8 cellular contexts compared by ENCODE assay signal in genomic region chr9:95127249-95128176, GRCh38.
A peak's percentile ranks its signal among the peaks of the same experiment; 100 is the strongest.
DNase-seq lines count a peak whose midpoint lies in the region; ATAC-seq, FAIRE-seq and TF ChIP-seq lines count a peak whose summit lies in the region.

No MANE protein-coding gene starts in this region.

- no peak overlapping the region for H3K18ac ChIP-seq in IMR-90 (ENCODE audit: low read depth, low read length)

- no peaks in the 10 kb centered on the region for H3K79me1 ChIP-seq in IMR-90 (ENCODE audit: low read depth in 1 of 2, low read length in 2 of 2)

- no peaks in the 10 kb centered on the region for H4K20me1 ChIP-seq in IMR-90 (ENCODE audit: insufficient read depth, low read length)

- H3K27me3 ChIP-seq in IMR-90 (ENCODE audit: control insufficient read depth, insufficient read depth, low read length): no peaks in the 10 kb centered on the region
- no peaks in the 10 kb centered on the region for H3K27me3 ChIP-seq in right atrium auricular region
- H3K27me3 ChIP-seq in prostate gland (replicated peaks; ENCODE audit: insufficient read depth): no peaks in the 10 kb centered on the region
- H3K27me3 ChIP-seq in upper lobe of left lung: no peaks in the 10 kb centered on the region

- H3K56ac ChIP-seq in IMR-90 (ENCODE audit: extremely low read depth, insufficient read depth, low read length): no peak overlapping the region

- in situ Hi-C loops in IMR-90 (cut with MboI; ENCODE audit: low sequenced_read_pairs): loop anchor here (5.0 kb wide), 1 partner anchor 445 kb away; no protein-coding TSS in a partner anchor

- TF ChIP-seq CTCF in IMR-90 (conservative IDR thresholded peaks at IDR 0.05; ENCODE audit: low read depth, low read length) (peak; percentile 99), right atrium auricular region (IDR thresholded peaks at IDR 0.05) (peak; percentile 94 to 98), prostate gland (IDR thresholded peaks at IDR 0.05) (peak; percentile 92 to 98 (median 96)), upper lobe of left lung (IDR thresholded peaks at IDR 0.05) (peak; percentile 83 to 95 (median 90))

- peak overlapping the region; percentile 40 for H3K4ac ChIP-seq in IMR-90 (ENCODE audit: low read depth, low read length)

- WGBS in IMR-90 (ENCODE audit: extremely low coverage in 2 of 2, insufficient read length in 1 of 2), 2 experiments: 18% methylated on average over 16 of the region's 35 CpGs; no CpG with 5 or more reads in 1 of the 2 experiments
- 9% methylated on average over 35 of the region's 35 CpGs for WGBS in prostate gland
- 26 to 31% methylated on average over 22 to 35 of the region's 35 CpGs for WGBS in upper lobe of left lung, 2 donors

- no peak overlapping the region for H3K4me3 Mint-ChIP-seq in T-helper 17 cell

- FAIRE-seq in GM18507 (lab: Jason Lieb, UNC): peak; percentile 72

- no peak overlapping the region for H3K9ac ChIP-seq in IMR-90 (ENCODE audit: low read depth, low read length)

- peak overlapping the region in 1 of 2 experiments; percentile 18; a peak in 1 of 4 replicates for H4K8ac ChIP-seq in IMR-90 (ENCODE audit: low read depth in 2 of 2, low read length in 2 of 2)

- H3K36me3 Mint-ChIP-seq in T-helper 17 cell (ENCODE audit: low read depth): no peaks in the 10 kb centered on the region

- peaks cover 3% of the 10 kb centered on the region for H3K4me1 Mint-ChIP-seq in T-helper 17 cell

- peak; percentile 87 for TF ChIP-seq RAD21 in IMR-90 (IDR thresholded peaks at IDR 0.05; ENCODE audit: low read length)

- no peak overlapping the region for H3K27ac Mint-ChIP-seq in T-helper 17 cell

- no peak overlapping the region for H2BK5ac ChIP-seq in IMR-90 (ENCODE audit: low read depth, low read length, poor library complexity, severe bottlenecking)

- H2BK20ac ChIP-seq in IMR-90 (ENCODE audit: low read depth, low read length): no peak overlapping the region

- no peaks in the 10 kb centered on the region for H3K9me3 ChIP-seq in IMR-90 (ENCODE audit: control insufficient read depth, insufficient read depth, low read length)
- no peaks in the 10 kb centered on the region for H3K9me3 ChIP-seq in T-helper 17 cell (ENCODE audit: control insufficient read depth, low read length, poor library complexity, severe bottlenecking)
- H3K9me3 ChIP-seq in right atrium auricular region: no peaks in the 10 kb centered on the region
- no peaks in the 10 kb centered on the region for H3K9me3 ChIP-seq in prostate gland
- no peaks in the 10 kb centered on the region for H3K9me3 ChIP-seq in upper lobe of left lung

- no peak overlapping the region for H3K27ac ChIP-seq in IMR-90 (ENCODE audit: insufficient read depth, low read length)
- peak overlapping the region in 1 of 2 donors; percentile 62 for H3K27ac ChIP-seq in right atrium auricular region
- H3K27ac ChIP-seq in prostate gland: peak overlapping the region; percentile 64
- H3K27ac ChIP-seq in upper lobe of left lung: no peak overlapping the region

- POLR2A ChIA-PET in IMR-90 (lab: Charles Lee; ENCODE audit: unreplicated experiment): no interaction called here

- TF ChIP-seq POLR2A in IMR-90 (IDR thresholded peaks at IDR 0.05; ENCODE audit: low read depth, low read length): no peak
- no peak for TF ChIP-seq POLR2A in prostate gland (IDR thresholded peaks at IDR 0.05)
- TF ChIP-seq POLR2A in upper lobe of left lung (IDR thresholded peaks at IDR 0.05): no peak

- dilution Hi-C loops in IMR-90 (cut with HindIII; ENCODE audit: low sequenced_read_pairs, unreplicated experiment): no loop called here

- H2BK15ac ChIP-seq in IMR-90 (ENCODE audit: low read depth, low read length): no peak overlapping the region

- H3K14ac ChIP-seq in IMR-90 (replicated peaks; ENCODE audit: low read depth, low read length): no peak overlapping the region

- TF ChIP-seq EP300 in upper lobe of left lung (IDR thresholded peaks at IDR 0.05): no peak

- H2AFZ ChIP-seq in IMR-90 (replicated peaks; ENCODE audit: low read length, poor library complexity): peak overlapping the region; percentile 87

- intact Hi-C loops in IMR-90 (cut with micrococcal nuclease) (loop anchor here (1.0 to 10.0 kb wide), 4 partner anchors 213 to 458 kb away; no protein-coding TSS in a partner anchor), prostate gland (cut with DNase I) (loop anchor here (5.0 to 10.0 kb wide), 3 partner anchors 83 to 345 kb away; no protein-coding TSS in a partner anchor)

- peaks cover 2% of the 10 kb centered on the region; the same call in 1 of the 2 replicates for H3K4me1 ChIP-seq in IMR-90 (ENCODE audit: control insufficient read depth, insufficient read depth, low read length)
- H3K4me1 ChIP-seq in right atrium auricular region: peaks cover 0 to 11% of the 10 kb centered on the region in 2 donors
- H3K4me1 ChIP-seq in prostate gland (replicated peaks): peaks cover 13% of the 10 kb centered on the region
- peaks cover 19 to 26% (median 23%) of the 10 kb centered on the region in 4 donors for H3K4me1 ChIP-seq in upper lobe of left lung

- no peaks in the 10 kb centered on the region; the same call in 1 of the 2 replicates for H3K9me1 ChIP-seq in IMR-90 (ENCODE audit: insufficient read depth, low read length)

- H2AK9ac ChIP-seq in IMR-90 (replicated peaks; ENCODE audit: low read depth, low read length, poor library complexity): peak overlapping the region; percentile 60

- CTCF ChIA-PET in IMR-90 (lab: Yijun Ruan, JAX): interaction anchor here (0.6 to 6.4 kb wide), 16 partner anchors 9 to 458 kb away, joined by 3 to 47 read pairs (median 4); no protein-coding TSS in a partner anchor

- ATAC-seq in IMR-90 (ENCODE audit: low read depth) (peak; percentile 99), T-helper 17 cell (peak; percentile 95), upper lobe of left lung (ENCODE audit: low FRiP score in 2 of 2) (peak; percentile 92 to 95), HG02852 (IDR thresholded peaks at IDR 0.05; ENCODE audit: unreplicated experiment) (no peak)

- H3K4me2 ChIP-seq in IMR-90 (ENCODE audit: low read depth, low read length): peak overlapping the region; percentile 88

- DNase-seq in GM18507 (ENCODE audit: extremely low spot score, insufficient read length, low read depth): peak; percentile 48
- peak; percentile 71 for DNase-seq in IMR-90
- peak; percentile 45 to 66 (median 54) for DNase-seq in T-helper 17 cell
- peak in 55 of 58 donors; percentile 35 to 90 (median 76) for DNase-seq in anterior cingulate cortex (lab: John Stamatoyannopoulos, UW)
- peak; percentile 90 for DNase-seq in right atrium auricular region (ENCODE audit: low spot score)
- DNase-seq in prostate gland (ENCODE audit: low spot score): peak; percentile 88
- peak; percentile 87 to 94 for DNase-seq in upper lobe of left lung

- peak overlapping the region; percentile 27; the same call in 1 of the 2 replicates for H3K4me3 ChIP-seq in IMR-90 (ENCODE audit: insufficient read depth, low read depth, low read length)
- H3K4me3 ChIP-seq in right atrium auricular region: peak overlapping the region; percentile 17 to 52
- peak overlapping the region; percentile 15 to 21 for H3K4me3 ChIP-seq in prostate gland
- peak overlapping the region in 2 of 4 donors; percentile 13 to 21 for H3K4me3 ChIP-seq in upper lobe of left lung

- H4K91ac ChIP-seq in IMR-90 (ENCODE audit: insufficient read depth, low read depth, low read length): no peak overlapping the region; the same call in 1 of the 2 replicates

- H2BK120ac ChIP-seq in IMR-90 (ENCODE audit: low read depth, low read length): no peak overlapping the region; the same call in 1 of the 2 replicates

- no TSS peak for BruUV-seq in IMR-90 (replicated peaks; lab: Mats Ljungman, UMichigan)

- H3K36me3 ChIP-seq in IMR-90 (ENCODE audit: control insufficient read depth, insufficient read depth, low read length): no peaks in the 10 kb centered on the region
- H3K36me3 ChIP-seq in right atrium auricular region: no peaks in the 10 kb centered on the region
- no peaks in the 10 kb centered on the region for H3K36me3 ChIP-seq in prostate gland
- no peaks in the 10 kb centered on the region for H3K36me3 ChIP-seq in upper lobe of left lung

- H4K5ac ChIP-seq in IMR-90 (ENCODE audit: low read depth, low read length): no peak overlapping the region

- 0 out of 2 replicates have a peak overlapping the region, but pooled peaks have one; percentile 39 for H3K23ac ChIP-seq in IMR-90 (ENCODE audit: low read depth, low read length)

- peaks cover 4% of the 10 kb centered on the region for H3K27me3 Mint-ChIP-seq in T-helper 17 cell

- no peak overlapping the region for H2AK5ac ChIP-seq in IMR-90 (ENCODE audit: low read depth, low read length)

TF ChIP-seq in IMR-90, 13 proteins besides CTCF, POLR2A, EP300 and RAD21:
- TF ChIP-seq FOS (IDR thresholded peaks at IDR 0.05; ENCODE audit: low read depth, low read length) (no peak), MAZ (IDR thresholded peaks at IDR 0.05; ENCODE audit: borderline replicate concordance, low read depth, low read length) (peak; percentile 69; the same call in 1 of the 2 replicates), SMC3 (IDR thresholded peaks at IDR 0.05; ENCODE audit: low read depth, low read length) (peak; percentile 93), BHLHE40 (IDR thresholded peaks at IDR 0.05; ENCODE audit: low read depth, low read length) (no peak)
- TF ChIP-seq, protein P1, sequence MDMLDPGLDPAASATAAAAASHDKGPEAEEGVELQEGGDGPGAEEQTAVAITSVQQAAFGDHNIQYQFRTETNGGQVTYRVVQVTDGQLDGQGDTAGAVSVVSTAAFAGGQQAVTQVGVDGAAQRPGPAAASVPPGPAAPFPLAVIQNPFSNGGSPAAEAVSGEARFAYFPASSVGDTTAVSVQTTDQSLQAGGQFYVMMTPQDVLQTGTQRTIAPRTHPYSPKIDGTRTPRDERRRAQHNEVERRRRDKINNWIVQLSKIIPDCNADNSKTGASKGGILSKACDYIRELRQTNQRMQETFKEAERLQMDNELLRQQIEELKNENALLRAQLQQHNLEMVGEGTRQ (IDR thresholded peaks at IDR 0.05; ENCODE audit: low read depth, low read length): no peak
- TF ChIP-seq, protein P2, sequence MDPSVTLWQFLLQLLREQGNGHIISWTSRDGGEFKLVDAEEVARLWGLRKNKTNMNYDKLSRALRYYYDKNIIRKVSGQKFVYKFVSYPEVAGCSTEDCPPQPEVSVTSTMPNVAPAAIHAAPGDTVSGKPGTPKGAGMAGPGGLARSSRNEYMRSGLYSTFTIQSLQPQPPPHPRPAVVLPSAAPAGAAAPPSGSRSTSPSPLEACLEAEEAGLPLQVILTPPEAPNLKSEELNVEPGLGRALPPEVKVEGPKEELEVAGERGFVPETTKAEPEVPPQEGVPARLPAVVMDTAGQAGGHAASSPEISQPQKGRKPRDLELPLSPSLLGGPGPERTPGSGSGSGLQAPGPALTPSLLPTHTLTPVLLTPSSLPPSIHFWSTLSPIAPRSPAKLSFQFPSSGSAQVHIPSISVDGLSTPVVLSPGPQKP (IDR thresholded peaks at IDR 0.05; ENCODE audit: borderline replicate concordance, low read depth, low read length): no peak

Comparison
In these comparisons a context has a peak if more than half of its experiments do, and no peak if none do; other contexts are left out.
1. H3K27ac ChIP-seq: peak in prostate gland (2 of 2); none in IMR-90 (single experiment) and upper lobe of left lung (0 of 4).
2. Peak in every context shown above with its lines, with median percentiles within 50 percentile points of each other: DNase-seq and CTCF ChIP-seq.